In genomic region chr9:131046581-131047202, GRCh38 we compare ENCODE assay signal across 8 cellular contexts. TPM values are rescaled to one million over a fixed set of nuclear protein-coding genes. Genes with fewer than 3 reads are reported as not detected.
DNase-seq lines count a peak whose midpoint lies in the region; ATAC-seq, FAIRE-seq and TF ChIP-seq lines count a peak whose summit lies in the region.

No MANE protein-coding gene starts in this region.

- no peaks in the 10 kb centered on the region for H3K36me3 Mint-ChIP-seq in dendritic cell treated with granulocyte-macrophage colony-stimulating factor and Interleukin-4, amounts not matched to agents 40 ng/mL and 50 ng/mL, for 4 days (ENCODE audit: low read depth)

- H3K27ac Mint-ChIP-seq in dendritic cell treated with granulocyte-macrophage colony-stimulating factor and Interleukin-4, amounts not matched to agents 40 ng/mL and 50 ng/mL, for 4 days = no peak overlapping the region

- intact Hi-C loops in dendritic cell treated with granulocyte-macrophage colony-stimulating factor and Interleukin-4, amounts not matched to agents 40 ng/mL and 50 ng/mL, for 4 days (cut with micrococcal nuclease) = loop anchor here (2.0 to 10.0 kb wide), 3 partner anchors 152 to 339 kb away; partner anchors contain the start of gene QRFP

- POLR2A ChIA-PET in BJ (lab: Charles Lee) = interaction anchor here (0.6 to 0.7 kb wide), 2 partner anchors 10 to 46 kb away, joined by 3 to 8 read pairs; no protein-coding TSS in a partner anchor

- H3K27me3 ChIP-seq in BJ (ENCODE audit: control insufficient read depth, insufficient read depth, low read length) (no peaks in the 10 kb centered on the region; the same call in 1 of the 2 replicates), lung (ENCODE audit: control insufficient read depth, insufficient read depth) (no peaks in the 10 kb centered on the region)

- H3K9me3 Mint-ChIP-seq in dendritic cell treated with granulocyte-macrophage colony-stimulating factor and Interleukin-4, amounts not matched to agents 40 ng/mL and 50 ng/mL, for 4 days = no peaks in the 10 kb centered on the region

- CTCF ChIA-PET in BJ (lab: Yijun Ruan, JAX) = interaction anchor here (0.6 to 6.5 kb wide), 52 partner anchors 11 to 594 kb away, joined by 3 to 52 read pairs (median 4); partner anchors contain the start of genes EXOSC2 and LAMC3

- no peaks in the 10 kb centered on the region for H3K9me3 ChIP-seq in lung (ENCODE audit: control insufficient read depth in 2 of 2, insufficient read depth in 1 of 2, low read length in 1 of 2)

- H3K27me3 Mint-ChIP-seq in dendritic cell treated with granulocyte-macrophage colony-stimulating factor and Interleukin-4, amounts not matched to agents 40 ng/mL and 50 ng/mL, for 4 days = peaks cover 5% of the 10 kb centered on the region

- H3K4me3 Mint-ChIP-seq in dendritic cell treated with granulocyte-macrophage colony-stimulating factor and Interleukin-4, amounts not matched to agents 40 ng/mL and 50 ng/mL, for 4 days = peak overlapping the region; percentile 48

- no peak for FAIRE-seq in H54 (lab: Jason Lieb, UNC)

- ATAC-seq in lung (ENCODE audit: insufficient read depth, low FRiP score) = peak; percentile 77

- H3K4me1 Mint-ChIP-seq in dendritic cell treated with granulocyte-macrophage colony-stimulating factor and Interleukin-4, amounts not matched to agents 40 ng/mL and 50 ng/mL, for 4 days (ENCODE audit: low read depth) = peaks cover 6% of the 10 kb centered on the region

- H3K4me1 ChIP-seq in lung (ENCODE audit: control insufficient read depth in 2 of 2, insufficient read depth in 2 of 2, low read length in 2 of 2) = no peaks in the 10 kb centered on the region

- H3K36me3 ChIP-seq in BJ (ENCODE audit: control insufficient read depth, insufficient read depth, low read length) = no peaks in the 10 kb centered on the region
- H3K36me3 ChIP-seq in lung (ENCODE audit: control insufficient read depth in 2 of 2, insufficient read depth in 2 of 2, low read length in 2 of 2) = no peaks in the 10 kb centered on the region

- H3K4me3 ChIP-seq in BJ (ENCODE audit: low read depth, low read length) = no peak overlapping the region
- no peak overlapping the region for H3K4me3 ChIP-seq in lung

- 13 to 14% methylated on average over 34 to 35 of the region's 35 CpGs for WGBS in lung, 2 donors

- no peak overlapping the region for H3K27ac ChIP-seq in lung (ENCODE audit: low read depth in 1 of 2, low read length in 1 of 2)

- no peak for TF ChIP-seq POLR2A in H54 (IDR thresholded peaks at IDR 0.05; ENCODE audit: low read depth, low read length)

- TF ChIP-seq CTCF in BJ (IDR thresholded peaks at IDR 0.05; ENCODE audit: insufficient read depth, low read depth, low read length) (peak; percentile 99), lung (IDR thresholded peaks at IDR 0.05; ENCODE audit: control extremely low read depth, extremely low read depth) (peak; percentile 78)

- no peak for DNase-seq in BJ (ENCODE audit: low read depth)
- DNase-seq in H54 (ENCODE audit: insufficient read length, low spot score) = peak; percentile 14
- peak; percentile 84 for DNase-seq in NCI-H69 (lab: John Stamatoyannopoulos, UW)
- DNase-seq in activated CD4-positive, alpha-beta T cell treated with anti-CD3 and anti-CD28 coated beads, Interleukin-2, amount 50 U/mL, for 24 hours (ENCODE audit: low read depth in 1 of 2, low spot score in 1 of 2) = peak; percentile 52 to 63
- DNase-seq in lung (ENCODE audit: low spot score) = peak; percentile 59
- DNase-seq in stimulated activated CD8-positive, alpha-beta memory T cell treated with anti-CD3 and anti-CD28 coated beads, Interleukin-12 subunit alpha, Interleukin-12 subunit beta, amount 100 ng/mL, for 4 hours (ENCODE audit: low read depth) = peak; percentile 43
- no peak for DNase-seq in OCI-M2 (lab: John Stamatoyannopoulos, UW; ENCODE audit: unreplicated experiment)

RNA-seq across cellular contexts. Expression of gene LAMC3, which starts 37.7 kb away (rescaled TPM):
- polyA plus RNA-seq in BJ (2011; rRNA removed) (0.01 TPM in 1 of 2 replicates, not detected in the other), lung (10 to 100 TPM; 12.1 to 16.1 TPM)
- 0.09 TPM in 1 of 2 replicates, not detected in the other for polyA minus RNA-seq in BJ (2011; rRNA and poly(A)+ RNA removed)
- 10 to 100 TPM; 10.5 to 24.3 TPM for total RNA-seq in lung

RNA-seq across cellular contexts. Expression of gene AIF1L, which starts 49.6 kb away (rescaled TPM):
- 0.05 TPM in 1 of 2 replicates, not detected in the other for polyA plus RNA-seq in BJ (2011; rRNA removed)
- not detected in 2 replicates for polyA minus RNA-seq in BJ (2011; rRNA and poly(A)+ RNA removed)
- 10 to 100 TPM in 1 of 2 donors, 1 to 10 TPM in 1; 9.3 to 16.5 TPM for total RNA-seq in lung
- 1 to 10 TPM; 3.2 to 4.5 TPM for polyA plus RNA-seq in lung

Comparison
In these comparisons a context has a peak if more than half of its experiments do, and no peak if none do; other contexts are left out.
1. DNase-seq: peak in H54 (single experiment), NCI-H69 (single experiment), activated CD4-positive, alpha-beta T cell treated with anti-CD3 and anti-CD28 coated beads, Interleukin-2, amount 50 U/mL, for 24 hours (2 of 2), lung (single experiment) and stimulated activated CD8-positive, alpha-beta memory T cell treated with anti-CD3 and anti-CD28 coated beads, Interleukin-12 subunit alpha, Interleukin-12 subunit beta, amount 100 ng/mL, for 4 hours (single experiment); none in BJ (single experiment) and OCI-M2 (single experiment).
2. RNA of gene LAMC3, which starts 37.7 kb away (polyA plus RNA-seq): 12.1 to 16.1 TPM in lung; 0.01 TPM in BJ; every median in the first group is over 10 times any median in the second.